12 cellular contexts compared by ENCODE assay signal in genomic region chr5:23419115-23419514, GRCh38.
A peak's percentile ranks its signal among the peaks of the same experiment; 100 is the strongest.
DNase-seq lines count a peak whose midpoint lies in the region; ATAC-seq and TF ChIP-seq lines count a peak whose summit lies in the region.
"Had no signal": no experiment of that assay in that cellular context is flagged by ENCODE, and none has a peak within 500 bp of the region (broad histone marks: within the 10 kb centered on the region; RNA-seq: fewer than 3 reads in every experiment).

No MANE protein-coding gene starts in this region.

- WGBS in heart right ventricle, 2 donors: 80 to 85% methylated on average over 1 of the region's 1 CpG

- no peak for TF ChIP-seq CTCF in heart right ventricle (IDR thresholded peaks at IDR 0.05)

- intact Hi-C loops in heart right ventricle (cut with DNase I): no loop called here

- H3K4me3 ChIP-seq in heart right ventricle: no peak overlapping the region
- H3K4me3 ChIP-seq: left ventricle myocardium inferior had no signal

- DNase-seq in DMS153 treated with DMSO at 0.1 percent for 48 hours (lab: John Stamatoyannopoulos, UW; ENCODE audit: unreplicated experiment) (peak; percentile 95), NCI-H1417 treated with DMSO at 0.1 percent for 48 hours (lab: John Stamatoyannopoulos, UW) (peak; percentile 85), SHP77 treated with DMSO at 0.1 percent for 48 hours (lab: John Stamatoyannopoulos, UW) (peak; percentile 91), kidney tubule cell (ENCODE audit: low spot score) (peak; percentile 74), erythroblast (lab: John Stamatoyannopoulos, UW) (no peak), heart right ventricle (no peak)
- DNase-seq: anterior cingulate cortex; HCEC 1CT; left ventricle myocardium inferior; stimulated activated naive CD4-positive, alpha-beta T cell had no signal

- TF ChIP-seq POLR2A in erythroblast (IDR thresholded peaks at IDR 0.05; ENCODE audit: low read length): no peak

- H3K4me1 ChIP-seq in heart right ventricle: no peaks in the 10 kb centered on the region
- H3K4me1 ChIP-seq: left ventricle myocardium inferior had no signal

- no peak overlapping the region for H3K27ac ChIP-seq in heart right ventricle
- H3K27ac ChIP-seq: left ventricle myocardium inferior had no signal

- H3K9me3 ChIP-seq in heart right ventricle: no peaks in the 10 kb centered on the region
- H3K9me3 ChIP-seq: left ventricle myocardium inferior had no signal

- H3K27me3 ChIP-seq in heart right ventricle: no peaks in the 10 kb centered on the region

- H3K36me3 ChIP-seq in heart right ventricle: no peaks in the 10 kb centered on the region
- H3K36me3 ChIP-seq: left ventricle myocardium inferior had no signal

- ATAC-seq in HG03354 (IDR thresholded peaks at IDR 0.05; ENCODE audit: poor library complexity, severe bottlenecking, unreplicated experiment) (no peak), heart right ventricle (no peak), HG02852 (IDR thresholded peaks at IDR 0.05; ENCODE audit: unreplicated experiment) (no peak)

Comparison
In these comparisons a context has a peak if more than half of its experiments do, and no peak if none do; other contexts are left out.
1. DNase-seq: peak in DMS153 treated with DMSO at 0.1 percent for 48 hours (single experiment), NCI-H1417 treated with DMSO at 0.1 percent for 48 hours (single experiment), SHP77 treated with DMSO at 0.1 percent for 48 hours (single experiment) and kidney tubule cell (single experiment); none in erythroblast (0 of 2) and heart right ventricle (0 of 2).